ENCODE assay signal across 17 cellular contexts in the genomic region with DNA sequence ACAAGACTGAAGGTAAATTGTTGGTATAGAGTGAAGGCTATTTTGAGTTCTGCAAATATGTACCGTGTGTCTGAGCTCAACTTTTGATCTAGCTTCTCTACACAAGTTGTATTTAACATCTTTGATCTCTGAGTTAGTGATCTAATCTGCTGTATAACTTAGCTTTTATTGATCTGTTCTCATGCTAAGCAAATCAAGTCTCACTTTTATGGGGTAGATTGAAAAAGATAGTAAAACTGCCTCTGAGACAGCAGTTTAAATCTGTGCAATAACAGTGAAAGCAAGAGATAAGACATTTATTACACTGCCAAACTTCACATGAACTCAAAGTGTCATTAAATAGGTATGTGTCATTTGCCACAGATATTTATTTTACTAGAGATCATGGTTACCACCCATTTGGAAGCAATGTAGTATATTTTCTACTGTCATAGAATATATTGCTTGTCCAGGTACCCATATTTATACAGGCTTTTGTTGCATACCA.
A peak's percentile ranks its signal among the peaks of the same experiment; 100 is the strongest.
DNase-seq lines count a peak whose midpoint lies in the region; ATAC-seq and TF ChIP-seq lines count a peak whose summit lies in the region.
"Had no signal": no experiment of that assay in that cellular context is flagged by ENCODE, and none has a peak within 500 bp of the region (broad histone marks: within the 10 kb centered on the region; RNA-seq: fewer than 3 reads in every experiment).

No MANE protein-coding gene starts in this region.

- H3K9me3 ChIP-seq in PC-9 (ENCODE audit: insufficient read depth, low read depth) (no peaks in the 10 kb centered on the region), hepatocyte (ENCODE audit: low read depth) (no peaks in the 10 kb centered on the region)
- H3K9me3 ChIP-seq: A549 had no signal

- H3K36me3 ChIP-seq in BJ (ENCODE audit: control insufficient read depth, insufficient read depth, low read length) (no peaks in the 10 kb centered on the region), PC-9 (ENCODE audit: low read depth) (no peaks in the 10 kb centered on the region), hepatocyte (replicated peaks; ENCODE audit: insufficient read depth, low read depth) (no peaks in the 10 kb centered on the region)

- H3K4me1 Mint-ChIP-seq in effector memory CD8-positive, alpha-beta T cell (ENCODE audit: low read depth in 2 of 2): no peaks in the 10 kb centered on the region
- no peaks in the 10 kb centered on the region for H3K4me1 Mint-ChIP-seq in endothelial cell (ENCODE audit: unreplicated experiment)
- H3K4me1 Mint-ChIP-seq: CD4-positive, CD25-positive, alpha-beta regulatory T cell had no signal

- no peaks in the 10 kb centered on the region for H3K36me3 Mint-ChIP-seq in effector memory CD8-positive, alpha-beta T cell (ENCODE audit: insufficient read depth)
- H3K36me3 Mint-ChIP-seq in endothelial cell (ENCODE audit: low read depth, unreplicated experiment): no peaks in the 10 kb centered on the region
- H3K36me3 Mint-ChIP-seq: CD4-positive, CD25-positive, alpha-beta regulatory T cell had no signal

- H3K4me2 ChIP-seq in PC-9 (0 out of 2 replicates have a peak overlapping the region, but pooled peaks have one; percentile 4), hepatocyte (no peak overlapping the region)
- H3K4me2 ChIP-seq: A549 had no signal

- DNase-seq in BJ (ENCODE audit: low read depth) (peak; percentile 18), HEK293T (ENCODE audit: extremely low spot score) (peak; percentile 12), PC-9 (peak in 1 of 2 experiments; percentile 70), hepatocyte (ENCODE audit: low spot score) (peak; percentile 10), NCI-H2227 treated with DMSO at 0.1 percent for 48 hours (lab: John Stamatoyannopoulos, UW) (no peak), endothelial cell (ENCODE audit: low spot score) (no peak)
- no peak for DNase-seq in effector memory CD8-positive, alpha-beta T cell
- DNase-seq: CD4-positive, CD25-positive, alpha-beta regulatory T cell; DMS79 treated with DMSO at 0.1 percent for 48 hours; GDM1; Karpas-422; NCI-H1694; NCI-H82 had no signal

- H3K4me3 Mint-ChIP-seq in effector memory CD8-positive, alpha-beta T cell: no peak overlapping the region
- no peak overlapping the region for H3K4me3 Mint-ChIP-seq in endothelial cell (ENCODE audit: unreplicated experiment)
- H3K4me3 Mint-ChIP-seq: CD4-positive, CD25-positive, alpha-beta regulatory T cell; T-helper 1 cell treated with Interleukin-12 subunit alpha and Interleukin-12 subunit beta and Interleukin-4 antibody, amounts not matched to agents 30 μg/mL and 1 μg/mL, for 36 hours had no signal

- no peaks in the 10 kb centered on the region for H3K27me3 Mint-ChIP-seq in effector memory CD8-positive, alpha-beta T cell
- no peaks in the 10 kb centered on the region for H3K27me3 Mint-ChIP-seq in endothelial cell (ENCODE audit: unreplicated experiment)
- H3K27me3 Mint-ChIP-seq: CD4-positive, CD25-positive, alpha-beta regulatory T cell had no signal

- TF ChIP-seq CTCF in BJ (IDR thresholded peaks at IDR 0.05; ENCODE audit: insufficient read depth, low read depth, low read length): no peak
- TF ChIP-seq CTCF in PC-9 (conservative IDR thresholded peaks at IDR 0.05): no peak
- TF ChIP-seq CTCF in hepatocyte (IDR thresholded peaks at IDR 0.05; ENCODE audit: poor library complexity): no peak
- no peak for TF ChIP-seq CTCF in endothelial cell (IDR thresholded peaks at IDR 0.05; ENCODE audit: unreplicated experiment)

- peaks cover 13% of the 10 kb centered on the region for H3K4me1 ChIP-seq in PC-9 (replicated peaks; ENCODE audit: insufficient read depth)
- no peaks in the 10 kb centered on the region for H3K4me1 ChIP-seq in hepatocyte (ENCODE audit: insufficient read depth)
- H3K4me1 ChIP-seq: A549 had no signal

- H2AFZ ChIP-seq in PC-9 (0 out of 2 replicates have a peak overlapping the region, but pooled peaks have one; percentile 18), hepatocyte (no peak overlapping the region)

- H3K27ac Mint-ChIP-seq in effector memory CD8-positive, alpha-beta T cell: no peak overlapping the region
- H3K27ac Mint-ChIP-seq in endothelial cell (ENCODE audit: unreplicated experiment): no peak overlapping the region
- H3K27ac Mint-ChIP-seq: CD4-positive, CD25-positive, alpha-beta regulatory T cell; T-helper 1 cell treated with Interleukin-12 subunit alpha and Interleukin-12 subunit beta and Interleukin-4 antibody, amounts not matched to agents 30 μg/mL and 1 μg/mL, for 36 hours had no signal

- no peak for ATAC-seq in GM18858 (IDR thresholded peaks at IDR 0.05; ENCODE audit: unreplicated experiment)
- no peak for ATAC-seq in effector memory CD8-positive, alpha-beta T cell (replicated peaks)
- ATAC-seq: A549 had no signal

- H4K20me1 ChIP-seq in PC-9 (ENCODE audit: insufficient read depth) (no peaks in the 10 kb centered on the region), hepatocyte (ENCODE audit: insufficient read depth, poor library complexity, severe bottlenecking) (no peaks in the 10 kb centered on the region)

- no peaks in the 10 kb centered on the region for H3F3A ChIP-seq in PC-9 (ENCODE audit: insufficient read depth, low read depth)

- no TSS peak for BruUV-seq in PC-9 (replicated peaks; lab: Mats Ljungman, UMichigan)

- POLR2A ChIA-PET in BJ (lab: Charles Lee): no interaction called here
- POLR2A ChIA-PET in HEK293T (lab: Yijun Ruan, JAX): no interaction called here
- POLR2A ChIA-PET in PC-9 (lab: Charles Lee; ENCODE audit: unreplicated experiment): no interaction called here

- H3K4me3 ChIP-seq in BJ (ENCODE audit: low read depth, low read length) (no peak overlapping the region), PC-9 (no peak overlapping the region), hepatocyte (no peak overlapping the region)
- H3K4me3 ChIP-seq: A549 had no signal

- CTCF ChIA-PET in BJ (lab: Yijun Ruan, JAX) (no interaction called here), HEK293T (lab: Yijun Ruan, JAX) (interaction anchor here (0.7 kb wide), 1 partner anchor 1175 kb away, joined by 3 read pairs; no protein-coding TSS in a partner anchor), PC-9 (lab: Charles Lee) (no interaction called here)

- H3K27me3 ChIP-seq in BJ (ENCODE audit: control insufficient read depth, insufficient read depth, low read length) (no peaks in the 10 kb centered on the region), PC-9 (ENCODE audit: insufficient read depth, low read depth) (no peaks in the 10 kb centered on the region), hepatocyte (no peaks in the 10 kb centered on the region)

- no peaks in the 10 kb centered on the region for H3K79me2 ChIP-seq in PC-9 (ENCODE audit: low read depth)
- H3K79me2 ChIP-seq in hepatocyte: no peaks in the 10 kb centered on the region

- intact Hi-C loops in PC-9 (cut with micrococcal nuclease; ENCODE audit: unreplicated experiment): no loop called here

- H3K27ac ChIP-seq in PC-9 (0 out of 2 replicates have a peak overlapping the region, but pooled peaks have one; percentile 7), hepatocyte (no peak overlapping the region)
- H3K27ac ChIP-seq: A549, RWPE1 had no signal

- peaks cover 6 to 15% of the 10 kb centered on the region in 2 donors for H3K9me3 Mint-ChIP-seq in effector memory CD8-positive, alpha-beta T cell
- no peaks in the 10 kb centered on the region for H3K9me3 Mint-ChIP-seq in endothelial cell (ENCODE audit: unreplicated experiment)
- H3K9me3 Mint-ChIP-seq: T-helper 1 cell treated with Interleukin-12 subunit alpha and Interleukin-12 subunit beta and Interleukin-4 antibody, amounts not matched to agents 30 μg/mL and 1 μg/mL, for 36 hours had no signal

- H3K9me2 ChIP-seq in PC-9 (ENCODE audit: insufficient read depth) (no peaks in the 10 kb centered on the region), hepatocyte (replicated peaks; ENCODE audit: insufficient read depth) (no peaks in the 10 kb centered on the region)

- WGBS in hepatocyte (ENCODE audit: low lambda C conversion rate, missing lambda C conversion rate): 25% methylated on average over 1 of the region's 1 CpG

TF ChIP-seq in HEK293T, 16 proteins besides CTCF, POLR2A, EP300 and RAD21:
- TF ChIP-seq NFRKB (IDR thresholded peaks at IDR 0.05): no peak
- peak; percentile 76; the same call in 1 of the 2 replicates for TF ChIP-seq CTBP1 (IDR thresholded peaks at IDR 0.05; ENCODE audit: borderline replicate concordance)
- TF ChIP-seq ARNT (IDR thresholded peaks at IDR 0.05): peak; percentile 59; the same call in 1 of the 2 replicates
- no peak for TF ChIP-seq FOXA1 (IDR thresholded peaks at IDR 0.05)
- TF ChIP-seq SUZ12 (IDR thresholded peaks at IDR 0.05): no peak
- no peak for TF ChIP-seq SP1 (IDR thresholded peaks at IDR 0.05)
- no peak for TF ChIP-seq TARDBP (IDR thresholded peaks at IDR 0.05)
- TF ChIP-seq, protein P1, sequence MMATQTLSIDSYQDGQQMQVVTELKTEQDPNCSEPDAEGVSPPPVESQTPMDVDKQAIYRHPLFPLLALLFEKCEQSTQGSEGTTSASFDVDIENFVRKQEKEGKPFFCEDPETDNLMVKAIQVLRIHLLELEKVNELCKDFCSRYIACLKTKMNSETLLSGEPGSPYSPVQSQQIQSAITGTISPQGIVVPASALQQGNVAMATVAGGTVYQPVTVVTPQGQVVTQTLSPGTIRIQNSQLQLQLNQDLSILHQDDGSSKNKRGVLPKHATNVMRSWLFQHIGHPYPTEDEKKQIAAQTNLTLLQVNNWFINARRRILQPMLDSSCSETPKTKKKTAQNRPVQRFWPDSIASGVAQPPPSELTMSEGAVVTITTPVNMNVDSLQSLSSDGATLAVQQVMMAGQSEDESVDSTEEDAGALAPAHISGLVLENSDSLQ (IDR thresholded peaks at IDR 0.05): peak; percentile 82
- no peak for TF ChIP-seq ZNF384 (IDR thresholded peaks at IDR 0.05)

Comparison
In these comparisons a context has a peak if more than half of its experiments do, and no peak if none do; other contexts are left out.
1. DNase-seq: peak in BJ (single experiment), HEK293T (single experiment) and hepatocyte (single experiment); none in NCI-H2227 treated with DMSO at 0.1 percent for 48 hours (single experiment), effector memory CD8-positive, alpha-beta T cell (0 of 3) and endothelial cell (single experiment).